Comparison of ENCODE assay signal across 8 cellular contexts in the genomic region with DNA sequence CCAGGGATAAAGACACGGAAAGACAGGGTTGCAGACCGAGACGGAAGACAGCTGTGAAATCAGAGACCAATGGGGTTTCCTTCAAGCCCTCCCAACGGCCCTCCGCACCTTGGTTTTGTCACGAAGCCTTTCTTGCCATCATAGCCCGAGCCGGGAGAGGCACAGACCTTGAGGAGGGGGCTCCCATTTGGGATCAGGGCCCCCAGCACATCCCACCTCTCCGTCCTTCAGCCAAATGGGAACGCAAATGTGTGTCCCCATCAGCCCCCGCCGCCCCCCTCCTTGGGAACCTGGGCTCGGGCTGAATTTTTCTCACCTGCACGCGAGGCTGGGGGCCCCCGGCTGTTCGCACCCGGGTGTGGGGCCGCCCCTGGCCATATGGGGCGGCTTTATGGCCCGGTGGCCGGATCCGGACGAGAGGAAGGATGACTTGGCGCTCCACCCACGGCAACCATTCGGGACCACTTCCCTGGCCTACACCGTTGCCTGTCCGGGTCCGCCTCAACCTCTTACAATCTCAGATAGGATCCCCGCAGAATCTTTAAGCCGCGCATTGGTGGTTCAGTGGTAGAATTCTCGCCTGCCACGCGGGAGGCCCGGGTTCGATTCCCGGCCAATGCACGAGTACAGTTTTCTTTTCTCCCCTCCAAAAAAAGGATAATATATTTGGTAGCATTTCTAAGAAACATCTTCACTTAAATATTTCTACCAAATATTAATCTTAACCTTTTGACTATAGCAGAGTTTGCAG. TPM values are rescaled to one million over a fixed set of nuclear protein-coding genes. Genes with fewer than 3 reads are reported as not detected.
DNase-seq lines count a peak whose midpoint lies in the region; ATAC-seq and TF ChIP-seq lines count a peak whose summit lies in the region.

No MANE protein-coding gene starts in this region.

- peak overlapping the region; percentile 62 for H3K4me3 ChIP-seq in effector memory CD4-positive, alpha-beta T cell (ENCODE audit: insufficient read depth, low read depth, low read length, poor library complexity, severe bottlenecking)
- H3K4me3 ChIP-seq in mesenchymal stem cell (ENCODE audit: insufficient read depth in 1 of 2, low read depth in 1 of 2, low read length in 2 of 2) = peak overlapping the region; percentile 66 to 85

- ATAC-seq in HG03565 (IDR thresholded peaks at IDR 0.05; ENCODE audit: unreplicated experiment) = no peak

- no peak overlapping the region for H3K4ac ChIP-seq in mesenchymal stem cell (ENCODE audit: low read depth in 1 of 2, low read length in 2 of 2)

- no peak for TF ChIP-seq CTCF in GM20000 (IDR thresholded peaks at IDR 0.05; ENCODE audit: extremely low read depth, missing control alignments)

- H3K4me1 ChIP-seq in effector memory CD4-positive, alpha-beta T cell (ENCODE audit: control insufficient read depth, insufficient read depth, low read length, poor library complexity, severe bottlenecking) = peaks cover 57% of the 10 kb centered on the region
- H3K4me1 ChIP-seq in mesenchymal stem cell (ENCODE audit: control insufficient read depth, insufficient read depth, low read depth, low read length) = peaks cover 48% of the 10 kb centered on the region

- no peaks in the 10 kb centered on the region for H3K27me3 ChIP-seq in effector memory CD4-positive, alpha-beta T cell (replicated peaks; ENCODE audit: control insufficient read depth, insufficient read depth, low read length, poor library complexity, severe bottlenecking)
- H3K27me3 ChIP-seq in mesenchymal stem cell (ENCODE audit: control insufficient read depth in 1 of 2, insufficient read depth in 1 of 2, low read length in 2 of 2) = peaks cover 23 to 30% of the 10 kb centered on the region in 2 experiments

- H3K79me1 ChIP-seq in mesenchymal stem cell (replicated peaks; ENCODE audit: low read length, poor library complexity, severe bottlenecking) = no peaks in the 10 kb centered on the region

- no peak overlapping the region for H2AK5ac ChIP-seq in mesenchymal stem cell (ENCODE audit: low read length, severe bottlenecking)

- H3K23ac ChIP-seq in mesenchymal stem cell (ENCODE audit: low read length in 2 of 2) = no peak overlapping the region

- H3K14ac ChIP-seq in mesenchymal stem cell (ENCODE audit: low read length in 2 of 2) = no peak overlapping the region

- in situ Hi-C loops in ACHN (cut with HindIII; ENCODE audit: low pct_ligation_motif_present, low pct_unique_long_range_greater_than_20kb, low sequenced_read_pairs) = no loop called here

- DNase-seq in ACHN (peak; percentile 79), GM20000 (ENCODE audit: low spot score) (peak; percentile 86), mesenchymal stem cell (peak; percentile 79)
- peak; percentile 62 for DNase-seq in NK-92 treated with Interleukin-12 subunit alpha and Interleukin-12 subunit beta, amount 100 ng/mL, for 24 hours (lab: John Stamatoyannopoulos, UW)
- peak; percentile 100 for DNase-seq in activated CD8-positive, alpha-beta memory T cell treated with anti-CD3 and anti-CD28 coated beads for 24 hours
- DNase-seq in effector memory CD4-positive, alpha-beta T cell = peak; percentile 76 to 87 (median 81)
- DNase-seq in stimulated activated CD8-positive, alpha-beta memory T cell treated with anti-CD3 and anti-CD28 coated beads, Interleukin-12 subunit alpha, Interleukin-12 subunit beta, amount 100 ng/mL, for 4 hours (ENCODE audit: low read depth) = peak; percentile 77

- no peak overlapping the region for H2AFZ ChIP-seq in mesenchymal stem cell (ENCODE audit: low read depth, low read length)

- WGBS in mesenchymal stem cell = under 1% methylated on average over 35 of the region's 40 CpGs

- H3K18ac ChIP-seq in mesenchymal stem cell (ENCODE audit: low read depth in 1 of 2, low read length in 2 of 2) = no peak overlapping the region

- no peak overlapping the region for H4K8ac ChIP-seq in mesenchymal stem cell (ENCODE audit: low read length)

- H2BK120ac ChIP-seq in mesenchymal stem cell (ENCODE audit: low read depth, low read length) = no peak overlapping the region

- H3K36me3 ChIP-seq in effector memory CD4-positive, alpha-beta T cell (ENCODE audit: control insufficient read depth, insufficient read depth, low read length) = no peaks in the 10 kb centered on the region
- no peaks in the 10 kb centered on the region for H3K36me3 ChIP-seq in mesenchymal stem cell (ENCODE audit: control insufficient read depth in 1 of 2, insufficient read depth in 2 of 2, low read depth in 1 of 2, low read length in 2 of 2)

- peak overlapping the region; percentile 67 for H3K9ac ChIP-seq in mesenchymal stem cell (ENCODE audit: low read length)

- H3K4me2 ChIP-seq in mesenchymal stem cell (ENCODE audit: low read length, poor library complexity, severe bottlenecking) = peak overlapping the region; percentile 99

- H3K27ac ChIP-seq in effector memory CD4-positive, alpha-beta T cell (ENCODE audit: insufficient read depth, low read length, poor library complexity, severe bottlenecking) = no peak overlapping the region
- no peak overlapping the region for H3K27ac ChIP-seq in mesenchymal stem cell (ENCODE audit: low read length, poor library complexity, severe bottlenecking)

- H2BK5ac ChIP-seq in mesenchymal stem cell (ENCODE audit: low read depth, low read length, poor library complexity, severe bottlenecking) = no peak overlapping the region

- H2BK15ac ChIP-seq in mesenchymal stem cell (ENCODE audit: low read depth, poor library complexity, severe bottlenecking) = no peak overlapping the region

- H2BK12ac ChIP-seq in mesenchymal stem cell (ENCODE audit: low read length in 2 of 2) = no peak overlapping the region

- no peaks in the 10 kb centered on the region for H3K9me3 ChIP-seq in effector memory CD4-positive, alpha-beta T cell (ENCODE audit: control insufficient read depth, low read length)
- no peaks in the 10 kb centered on the region for H3K9me3 ChIP-seq in mesenchymal stem cell (ENCODE audit: control insufficient read depth, low read length)

- H4K91ac ChIP-seq in mesenchymal stem cell (ENCODE audit: low read length) = no peak overlapping the region

RNA-seq across cellular contexts. Expression of a gene that starts 1.5 kb away (rescaled TPM):
- 1.5 TPM for polyA plus RNA-seq in mesenchymal stem cell (2013, experiment 1 of 2)
- polyA plus RNA-seq in mesenchymal stem cell (2013, experiment 2 of 2) = 1.4 TPM

RNA-seq across cellular contexts. Expression of a gene that starts 7.1 kb away (rescaled TPM):
- polyA plus RNA-seq in mesenchymal stem cell (2013, experiment 1 of 2) = 0.01 TPM
- not detected for polyA plus RNA-seq in mesenchymal stem cell (2013, experiment 2 of 2)

RNA-seq across cellular contexts. Expression of a gene that starts 26.8 kb away (rescaled TPM):
- 34.9 TPM for polyA plus RNA-seq in mesenchymal stem cell (2013, experiment 1 of 2)
- polyA plus RNA-seq in mesenchymal stem cell (2013, experiment 2 of 2) = 25.8 TPM

RNA-seq across cellular contexts. Expression of a gene that starts 37.4 kb away (rescaled TPM):
- polyA plus RNA-seq in mesenchymal stem cell (2013, experiment 1 of 2) = 48.0 TPM
- polyA plus RNA-seq in mesenchymal stem cell (2013, experiment 2 of 2) = 47.4 TPM

RNA-seq across cellular contexts. Expression of a gene that starts 37.9 kb away (rescaled TPM):
- polyA plus RNA-seq in mesenchymal stem cell (2013, experiment 1 of 2) = not detected
- not detected for polyA plus RNA-seq in mesenchymal stem cell (2013, experiment 2 of 2)
